ENCODE assay signal across 8 cellular contexts in genomic region chr12:92466391-92467305, GRCh38.
DNase-seq lines count a peak whose midpoint lies in the region; ATAC-seq and TF ChIP-seq lines count a peak whose summit lies in the region.

No MANE protein-coding gene starts in this region.

- H2AK5ac ChIP-seq in mesendoderm (ENCODE audit: low read length): no peak overlapping the region

- no peak overlapping the region for H3K27ac Mint-ChIP-seq in activated T-cell treated with anti-CD3 and anti-CD28 coated beads, Interleukin-2, amount 50 U/mL, for 72 hours

- no peak for ATAC-seq in activated T-cell treated with anti-CD3 and anti-CD28 coated beads, Interleukin-2, amount 50 U/mL, for 4 hours
- ATAC-seq in activated T-cell treated with anti-CD3 and anti-CD28 coated beads, Interleukin-2, amount 50 U/mL, for 72 hours (replicated peaks in 1 of 2): no peak
- ATAC-seq in HG03159 (IDR thresholded peaks at IDR 0.05; ENCODE audit: unreplicated experiment): peak; percentile 47

- peaks cover 68% of the 10 kb centered on the region for H3K4me1 Mint-ChIP-seq in activated T-cell treated with anti-CD3 and anti-CD28 coated beads, Interleukin-2, amount 50 U/mL, for 4 hours (ENCODE audit: low read depth)
- peaks cover 55% of the 10 kb centered on the region for H3K4me1 Mint-ChIP-seq in activated T-cell treated with anti-CD3 and anti-CD28 coated beads, Interleukin-2, amount 50 U/mL, for 72 hours (ENCODE audit: low read depth)

- no peak overlapping the region for H4K5ac ChIP-seq in mesendoderm (ENCODE audit: low read length)

- H2BK15ac ChIP-seq in mesendoderm (replicated peaks; ENCODE audit: low read depth): no peak overlapping the region

- no peaks in the 10 kb centered on the region for H3K9me2 ChIP-seq in SU-DHL-6 (replicated peaks; ENCODE audit: insufficient read depth, low read length)

- WGBS in mesendoderm (ENCODE audit: extremely low coverage, insufficient coverage, low lambda C conversion rate): no CpG with 5 or more reads among the region's 13 CpGs
- 63 to 69% methylated on average over 13 of the region's 13 CpGs for WGBS in esophagus squamous epithelium, 2 donors

- H3F3A ChIP-seq in SU-DHL-6 (ENCODE audit: insufficient read depth): peaks cover 94% of the 10 kb centered on the region

- no peak for TF ChIP-seq CTCF in SU-DHL-6 (IDR thresholded peaks at IDR 0.05; ENCODE audit: insufficient read depth, low read length, poor library complexity, severe bottlenecking)
- no peak for TF ChIP-seq CTCF in esophagus squamous epithelium (IDR thresholded peaks at IDR 0.05)

- TF ChIP-seq POLR2A in esophagus squamous epithelium (IDR thresholded peaks at IDR 0.05): peak in 1 of 4 donors; percentile 56

- H3K79me1 ChIP-seq in mesendoderm (ENCODE audit: low read length): no peaks in the 10 kb centered on the region

- H3K36me3 ChIP-seq in SU-DHL-6 (ENCODE audit: low read length) (no peaks in the 10 kb centered on the region), mesendoderm (ENCODE audit: control insufficient read depth, insufficient read depth, low read length) (no peaks in the 10 kb centered on the region), esophagus squamous epithelium (no peaks in the 10 kb centered on the region)

- H3K27me3 Mint-ChIP-seq in activated T-cell treated with anti-CD3 and anti-CD28 coated beads, Interleukin-2, amount 50 U/mL, for 4 hours (ENCODE audit: low read depth): no peaks in the 10 kb centered on the region
- H3K27me3 Mint-ChIP-seq in activated T-cell treated with anti-CD3 and anti-CD28 coated beads, Interleukin-2, amount 50 U/mL, for 72 hours (ENCODE audit: low read depth): no peaks in the 10 kb centered on the region

- peak overlapping the region; percentile 51 for H3K4me3 ChIP-seq in SU-DHL-6 (ENCODE audit: insufficient read depth, low read length, poor library complexity, severe bottlenecking)
- no peak overlapping the region for H3K4me3 ChIP-seq in mesendoderm (ENCODE audit: low read length)
- peak overlapping the region in 1 of 4 donors; percentile 20 for H3K4me3 ChIP-seq in esophagus squamous epithelium

- no peak overlapping the region for H3K23ac ChIP-seq in mesendoderm (ENCODE audit: low read length)

- H3K9me3 ChIP-seq in SU-DHL-6 (ENCODE audit: insufficient read depth, low read length) (no peaks in the 10 kb centered on the region), esophagus squamous epithelium (no peaks in the 10 kb centered on the region)

- H3K27me3 ChIP-seq in SU-DHL-6 (ENCODE audit: low read length) (no peaks in the 10 kb centered on the region), mesendoderm (ENCODE audit: insufficient read depth, low read length, poor library complexity) (no peaks in the 10 kb centered on the region), esophagus squamous epithelium (no peaks in the 10 kb centered on the region)

- H3K18ac ChIP-seq in mesendoderm (ENCODE audit: low read length): no peak overlapping the region

- H2AFZ ChIP-seq in SU-DHL-6 (ENCODE audit: low read depth, low read length, severe bottlenecking): peak overlapping the region; percentile 19

- no peak overlapping the region for H2BK120ac ChIP-seq in mesendoderm (ENCODE audit: low read depth, low read length)

- H2BK5ac ChIP-seq in mesendoderm (ENCODE audit: low read length): no peak overlapping the region

- H3K9me3 Mint-ChIP-seq in activated T-cell treated with anti-CD3 and anti-CD28 coated beads, Interleukin-2, amount 50 U/mL, for 4 hours: no peaks in the 10 kb centered on the region
- peaks cover 2% of the 10 kb centered on the region in 2 donors for H3K9me3 Mint-ChIP-seq in activated T-cell treated with anti-CD3 and anti-CD28 coated beads, Interleukin-2, amount 50 U/mL, for 72 hours

- peaks cover 3% of the 10 kb centered on the region for H3K4me1 ChIP-seq in mesendoderm (ENCODE audit: control insufficient read depth, low read depth, low read length)
- peaks cover 0 to 10% (median 0%) of the 10 kb centered on the region in 3 donors for H3K4me1 ChIP-seq in esophagus squamous epithelium

- H3K9ac ChIP-seq in SU-DHL-6 (ENCODE audit: low read length) (peak overlapping the region; percentile 63), mesendoderm (ENCODE audit: low read length) (no peak overlapping the region)

- H3K79me2 ChIP-seq in SU-DHL-6 (ENCODE audit: insufficient read depth, low read length) (peaks cover 19% of the 10 kb centered on the region), mesendoderm (ENCODE audit: control insufficient read depth, insufficient read depth, low read length) (no peaks in the 10 kb centered on the region)

- no peak overlapping the region for H4K8ac ChIP-seq in mesendoderm (ENCODE audit: low read depth, low read length)

- peak overlapping the region; percentile 34 for H3K4me3 Mint-ChIP-seq in activated T-cell treated with anti-CD3 and anti-CD28 coated beads, Interleukin-2, amount 50 U/mL, for 4 hours
- H3K4me3 Mint-ChIP-seq in activated T-cell treated with anti-CD3 and anti-CD28 coated beads, Interleukin-2, amount 50 U/mL, for 72 hours: no peak overlapping the region

- H3K4me2 ChIP-seq in SU-DHL-6 (ENCODE audit: low read depth, low read length, poor library complexity, severe bottlenecking): peak overlapping the region; percentile 90
- H3K4me2 ChIP-seq in mesendoderm (ENCODE audit: low read length): no peak overlapping the region

- intact Hi-C loops in esophagus squamous epithelium (cut with DNase I): no loop called here

- no peak for DNase-seq in activated T-cell treated with anti-CD3 and anti-CD28 coated beads, Interleukin-2, amount 50 U/mL, for 4 hours
- DNase-seq in activated T-cell treated with anti-CD3 and anti-CD28 coated beads, Interleukin-2, amount 50 U/mL, for 72 hours: no peak
- DNase-seq in mesendoderm (peak; percentile 5), AML-193 (lab: John Stamatoyannopoulos, UW) (no peak), NCI-H446 (lab: John Stamatoyannopoulos, UW) (no peak), esophagus squamous epithelium (lab: John Stamatoyannopoulos, UW) (no peak)

- H4K20me1 ChIP-seq in SU-DHL-6 (ENCODE audit: low read depth, low read length): no peaks in the 10 kb centered on the region

- H3K4ac ChIP-seq in mesendoderm (ENCODE audit: low read depth, low read length): no peak overlapping the region

- H3K27ac ChIP-seq in SU-DHL-6 (ENCODE audit: low read depth, low read length): peak overlapping the region; percentile 99
- H3K27ac ChIP-seq in mesendoderm (ENCODE audit: low read depth, low read length): no peak overlapping the region
- peak overlapping the region in 2 of 4 donors; percentile 15 to 73 for H3K27ac ChIP-seq in esophagus squamous epithelium

- H3K56ac ChIP-seq in mesendoderm (ENCODE audit: low read length): no peak overlapping the region

- H3K36me3 Mint-ChIP-seq in activated T-cell treated with anti-CD3 and anti-CD28 coated beads, Interleukin-2, amount 50 U/mL, for 4 hours (ENCODE audit: insufficient read depth): no peaks in the 10 kb centered on the region
- H3K36me3 Mint-ChIP-seq in activated T-cell treated with anti-CD3 and anti-CD28 coated beads, Interleukin-2, amount 50 U/mL, for 72 hours (ENCODE audit: insufficient read depth in 2 of 2): peaks cover 0 to 1% of the 10 kb centered on the region in 2 donors
